ENCODE assay signal across 1 cellular context in genomic region chr3:193389335-193389734, GRCh38.
TF ChIP-seq lines count a peak whose summit lies in the region.

No MANE protein-coding gene starts in this region.

TF ChIP-seq in WTC11, 78 proteins besides CTCF, POLR2A, EP300 and RAD21 (continued from another document):
- no peak for TF ChIP-seq ZNF532 (CRISPR knock-in tag; IDR thresholded peaks at IDR 0.05; ENCODE audit: borderline replicate concordance)
